Comparison of ENCODE assay signal across 41 cellular contexts in genomic region chr17:10516638-10517037, GRCh38. TPM values are rescaled to one million over a fixed set of nuclear protein-coding genes. Genes with fewer than 3 reads are reported as not detected.
"Had no signal": no experiment of that assay in that cellular context is flagged by ENCODE, and none has a peak within 500 bp of the region (broad histone marks: within the 10 kb centered on the region; RNA-seq: fewer than 3 reads in every experiment).

No MANE protein-coding gene starts in this region.

- H3K27me3 Mint-ChIP-seq: activated CD4-positive, alpha-beta memory T cell treated with anti-CD3 and anti-CD28 coated beads, Interleukin-2, amount 10 ng/mL, durations not matched to agents 7 days and 5 days; activated CD4-positive, alpha-beta T cell treated with anti-CD3 and anti-CD28 coated beads for 36 hours; activated CD4-positive, alpha-beta T cell treated with anti-CD3 and anti-CD28 coated beads, Interleukin-2, amount 10 ng/mL, durations not matched to agents 7 days and 5 days; activated naive CD4-positive, alpha-beta T cell treated with anti-CD3 and anti-CD28 coated beads, Interleukin-2, amount 10 ng/mL, durations not matched to agents 7 days and 5 days; activated naive CD8-positive, alpha-beta T cell had no signal

- ATAC-seq: activated CD4-positive, alpha-beta T cell treated with anti-CD3 and anti-CD28 coated beads for 36 hours; activated CD4-positive, CD25-positive, alpha-beta regulatory T cell treated with anti-CD3 and anti-CD28 coated beads, Interleukin-2, amount 50 U/mL, for 24 hours; activated CD8-positive, alpha-beta memory T cell treated with anti-CD3 and anti-CD28 coated beads, Interleukin-2, amount 10 ng/mL, durations not matched to agents 7 days and 5 days; activated CD8-positive, alpha-beta T cell treated with anti-CD3 and anti-CD28 coated beads, Interleukin-2, amount 10 ng/mL, durations not matched to agents 7 days and 5 days; activated naive CD8-positive, alpha-beta T cell treated with anti-CD3 and anti-CD28 coated beads, Interleukin-2, amount 50 U/mL, for 24 hours; WTC11 had no signal

- H3K27ac Mint-ChIP-seq: activated CD4-positive, alpha-beta memory T cell treated with anti-CD3 and anti-CD28 coated beads, Interleukin-2, amount 10 ng/mL, durations not matched to agents 7 days and 5 days; activated CD4-positive, alpha-beta T cell treated with anti-CD3 and anti-CD28 coated beads for 36 hours; activated CD4-positive, alpha-beta T cell treated with anti-CD3 and anti-CD28 coated beads, Interleukin-2, amount 10 ng/mL, durations not matched to agents 7 days and 5 days; activated CD8-positive, alpha-beta memory T cell treated with anti-CD3 and anti-CD28 coated beads, Interleukin-2, amount 10 ng/mL, durations not matched to agents 7 days and 5 days; activated CD8-positive, alpha-beta T cell treated with anti-CD3 and anti-CD28 coated beads, Interleukin-2, amount 10 ng/mL, durations not matched to agents 7 days and 5 days; activated naive CD4-positive, alpha-beta T cell treated with anti-CD3 and anti-CD28 coated beads, Interleukin-2, amount 10 ng/mL, durations not matched to agents 7 days and 5 days; activated naive CD4-positive, alpha-beta T cell treated with anti-CD3 and anti-CD28 coated beads, Interleukin-2, amount 50 U/mL, for 24 hours; activated naive CD8-positive, alpha-beta T cell; activated naive CD8-positive, alpha-beta T cell treated with anti-CD3 and anti-CD28 coated beads, Interleukin-2, amount 10 ng/mL, durations not matched to agents 7 days and 5 days; activated naive CD8-positive, alpha-beta T cell treated with anti-CD3 and anti-CD28 coated beads, Interleukin-2, amount 50 U/mL, for 24 hours; activated T-cell treated with anti-CD3 and anti-CD28 coated beads, Interleukin-2, amount 50 U/mL, for 24 hours; activated T-helper 2 cell treated with anti-CD3 and anti-CD28 coated beads, Interferon-gamma antibody, Interleukin-2, Interleukin-4, amounts not matched to agents 10 μg/mL and 5 μg/mL and 100 μg/mL, durations not matched to agents 14 hours and 24 hours and 36 hours; brain; T-helper 1 cell treated with Interleukin-12 subunit alpha and Interleukin-12 subunit beta and Interleukin-4 antibody, amounts not matched to agents 30 μg/mL and 1 μg/mL, for 36 hours; T-helper 2 cell treated with Interferon-gamma antibody and Interleukin-4, amounts not matched to agents 5 μg/mL and 100 μg/mL, for 36 hours; WTC11 had no signal

- H3K4me1 ChIP-seq: ascending aorta had no signal

- H3K4me3 Mint-ChIP-seq: activated CD4-positive, alpha-beta memory T cell treated with anti-CD3 and anti-CD28 coated beads, Interleukin-2, amount 10 ng/mL, durations not matched to agents 7 days and 5 days; activated CD4-positive, alpha-beta T cell treated with anti-CD3 and anti-CD28 coated beads for 36 hours; activated CD4-positive, alpha-beta T cell treated with anti-CD3 and anti-CD28 coated beads, Interleukin-2, amount 10 ng/mL, durations not matched to agents 7 days and 5 days; activated CD8-positive, alpha-beta memory T cell treated with anti-CD3 and anti-CD28 coated beads, Interleukin-2, amount 10 ng/mL, durations not matched to agents 7 days and 5 days; activated CD8-positive, alpha-beta T cell treated with anti-CD3 and anti-CD28 coated beads, Interleukin-2, amount 10 ng/mL, durations not matched to agents 7 days and 5 days; activated naive CD4-positive, alpha-beta T cell treated with anti-CD3 and anti-CD28 coated beads, Interleukin-2, amount 10 ng/mL, durations not matched to agents 7 days and 5 days; activated naive CD4-positive, alpha-beta T cell treated with anti-CD3 and anti-CD28 coated beads, Interleukin-2, amount 50 U/mL, for 24 hours; activated naive CD8-positive, alpha-beta T cell; activated naive CD8-positive, alpha-beta T cell treated with anti-CD3 and anti-CD28 coated beads, Interleukin-2, amount 10 ng/mL, durations not matched to agents 7 days and 5 days; activated naive CD8-positive, alpha-beta T cell treated with anti-CD3 and anti-CD28 coated beads, Interleukin-2, amount 50 U/mL, for 24 hours; activated T-cell treated with anti-CD3 and anti-CD28 coated beads, Interleukin-2, amount 50 U/mL, for 24 hours; brain; central memory CD8-positive, alpha-beta T cell; T-helper 1 cell treated with Interleukin-12 subunit alpha and Interleukin-12 subunit beta and Interleukin-4 antibody, amounts not matched to agents 30 μg/mL and 1 μg/mL, for 36 hours; T-helper 2 cell treated with Interferon-gamma antibody and Interleukin-4, amounts not matched to agents 5 μg/mL and 100 μg/mL, for 36 hours; WTC11 had no signal

- H3K9me3 ChIP-seq: ascending aorta had no signal

- H3K4me3 ChIP-seq: ascending aorta, cardiac muscle cell had no signal

- H3K36me3 ChIP-seq: ascending aorta, cardiac muscle cell, WERI-Rb-1 had no signal

- H3K4me1 Mint-ChIP-seq: activated CD4-positive, alpha-beta memory T cell treated with anti-CD3 and anti-CD28 coated beads, Interleukin-2, amount 10 ng/mL, durations not matched to agents 7 days and 5 days; activated CD4-positive, alpha-beta T cell treated with anti-CD3 and anti-CD28 coated beads for 36 hours; activated CD4-positive, alpha-beta T cell treated with anti-CD3 and anti-CD28 coated beads, Interleukin-2, amount 10 ng/mL, durations not matched to agents 7 days and 5 days; activated CD8-positive, alpha-beta memory T cell treated with anti-CD3 and anti-CD28 coated beads, Interleukin-2, amount 10 ng/mL, durations not matched to agents 7 days and 5 days; activated naive CD4-positive, alpha-beta T cell treated with anti-CD3 and anti-CD28 coated beads, Interleukin-2, amount 10 ng/mL, durations not matched to agents 7 days and 5 days; activated naive CD4-positive, alpha-beta T cell treated with anti-CD3 and anti-CD28 coated beads, Interleukin-2, amount 50 U/mL, for 24 hours; activated naive CD8-positive, alpha-beta T cell treated with anti-CD3 and anti-CD28 coated beads, Interleukin-2, amount 10 ng/mL, durations not matched to agents 7 days and 5 days; activated naive CD8-positive, alpha-beta T cell treated with anti-CD3 and anti-CD28 coated beads, Interleukin-2, amount 50 U/mL, for 24 hours; brain; central memory CD8-positive, alpha-beta T cell had no signal

- DNase-seq: activated CD4-positive, alpha-beta memory T cell treated with anti-CD3 and anti-CD28 coated beads, Interleukin-2, amount 10 ng/mL, durations not matched to agents 7 days and 5 days; activated CD4-positive, alpha-beta T cell treated with anti-CD3 and anti-CD28 coated beads for 1 hour; activated CD4-positive, alpha-beta T cell treated with anti-CD3 and anti-CD28 coated beads for 36 hours; activated CD4-positive, alpha-beta T cell treated with anti-CD3 and anti-CD28 coated beads for 48 hours; activated CD4-positive, alpha-beta T cell treated with anti-CD3 and anti-CD28 coated beads, Interleukin-2, amount 10 ng/mL, durations not matched to agents 7 days and 5 days; activated CD4-positive, alpha-beta T cell treated with anti-CD3 and anti-CD28 coated beads, Interleukin-2, amount 50 U/mL, for 48 hours; activated CD4-positive, CD25-positive, alpha-beta regulatory T cell; activated CD8-positive, alpha-beta memory T cell treated with anti-CD3 and anti-CD28 coated beads for 24 hours; activated CD8-positive, alpha-beta memory T cell treated with anti-CD3 and anti-CD28 coated beads, Interleukin-2, amount 10 ng/mL, durations not matched to agents 7 days and 5 days; activated CD8-positive, alpha-beta memory T cell treated with anti-CD3 and anti-CD28 coated beads, Interleukin-2, amount 50 U/mL, for 48 hours; activated CD8-positive, alpha-beta T cell treated with anti-CD3 and anti-CD28 coated beads, Interleukin-2, amount 10 ng/mL, durations not matched to agents 7 days and 5 days; activated effector memory CD4-positive, alpha-beta T cell treated with Interleukin-2 at 50 U/mL for 16 hours; activated gamma-delta T cell; activated naive CD4-positive, alpha-beta T cell treated with anti-CD3 and anti-CD28 coated beads, Interleukin-2, amount 10 ng/mL, durations not matched to agents 7 days and 5 days; activated naive CD4-positive, alpha-beta T cell treated with Interleukin-2 at 50 U/mL for 16 hours; activated naive CD8-positive, alpha-beta T cell treated with anti-CD3 and anti-CD28 coated beads, Interleukin-2, amount 10 ng/mL, durations not matched to agents 7 days and 5 days; activated naive CD8-positive, alpha-beta T cell treated with anti-CD3 and anti-CD28 coated beads, Interleukin-2, amount 50 U/mL, for 24 hours; activated T-cell treated with anti-CD3 and anti-CD28 coated beads, Interleukin-2, amount 50 U/mL, for 24 hours; activated T-cell treated with anti-CD3 and anti-CD28 coated beads, Interleukin-2, amount 50 U/mL, for 48 hours; amygdala; anterior cingulate cortex; caudate nucleus; cerebellar nuclear complex; T-helper 1 cell; T-helper 2 cell; T-helper 9 cell; WERI-Rb-1 had no signal

- H3K27ac ChIP-seq: ascending aorta, cardiac muscle cell, WERI-Rb-1 had no signal

- H3K36me3 Mint-ChIP-seq: activated CD8-positive, alpha-beta memory T cell treated with anti-CD3 and anti-CD28 coated beads, Interleukin-2, amount 10 ng/mL, durations not matched to agents 7 days and 5 days; activated naive CD4-positive, alpha-beta T cell treated with anti-CD3 and anti-CD28 coated beads, Interleukin-2, amount 10 ng/mL, durations not matched to agents 7 days and 5 days; activated naive CD4-positive, alpha-beta T cell treated with anti-CD3 and anti-CD28 coated beads, Interleukin-2, amount 50 U/mL, for 24 hours; activated naive CD8-positive, alpha-beta T cell; activated naive CD8-positive, alpha-beta T cell treated with anti-CD3 and anti-CD28 coated beads, Interleukin-2, amount 10 ng/mL, durations not matched to agents 7 days and 5 days; brain; WTC11 had no signal

- H3K9me3 Mint-ChIP-seq: activated CD4-positive, alpha-beta memory T cell treated with anti-CD3 and anti-CD28 coated beads, Interleukin-2, amount 10 ng/mL, durations not matched to agents 7 days and 5 days; activated CD4-positive, alpha-beta T cell treated with anti-CD3 and anti-CD28 coated beads, Interleukin-2, amount 10 ng/mL, durations not matched to agents 7 days and 5 days; activated naive CD4-positive, alpha-beta T cell treated with anti-CD3 and anti-CD28 coated beads, Interleukin-2, amount 10 ng/mL, durations not matched to agents 7 days and 5 days; activated naive CD4-positive, alpha-beta T cell treated with anti-CD3 and anti-CD28 coated beads, Interleukin-2, amount 50 U/mL, for 24 hours; activated naive CD8-positive, alpha-beta T cell treated with anti-CD3 and anti-CD28 coated beads, Interleukin-2, amount 10 ng/mL, durations not matched to agents 7 days and 5 days; activated naive CD8-positive, alpha-beta T cell treated with anti-CD3 and anti-CD28 coated beads, Interleukin-2, amount 50 U/mL, for 24 hours; activated T-cell treated with anti-CD3 and anti-CD28 coated beads, Interleukin-2, amount 50 U/mL, for 24 hours; activated T-helper 2 cell treated with anti-CD3 and anti-CD28 coated beads, Interferon-gamma antibody, Interleukin-2, Interleukin-4, amounts not matched to agents 10 μg/mL and 5 μg/mL and 100 μg/mL, durations not matched to agents 14 hours and 24 hours and 36 hours; brain; central memory CD8-positive, alpha-beta T cell; T-helper 1 cell treated with Interleukin-12 subunit alpha and Interleukin-12 subunit beta and Interleukin-4 antibody, amounts not matched to agents 30 μg/mL and 1 μg/mL, for 36 hours; T-helper 2 cell treated with Interferon-gamma antibody and Interleukin-4, amounts not matched to agents 5 μg/mL and 100 μg/mL, for 36 hours; WTC11 had no signal

- H3K27me3 ChIP-seq: ascending aorta had no signal

RNA-seq across cellular contexts. Expression of gene MYH1, which starts 1.7 kb away (rescaled TPM):
- total RNA-seq: activated CD4-positive, alpha-beta memory T cell treated with anti-CD3 and anti-CD28 coated beads, Interleukin-2, amount 10 ng/mL, durations not matched to agents 7 days and 5 days; activated CD4-positive, alpha-beta T cell treated with anti-CD3 and anti-CD28 coated beads for 36 hours; activated CD4-positive, alpha-beta T cell treated with anti-CD3 and anti-CD28 coated beads, Interleukin-2, amount 10 ng/mL, durations not matched to agents 7 days and 5 days; activated CD8-positive, alpha-beta memory T cell treated with anti-CD3 and anti-CD28 coated beads, Interleukin-2, amount 10 ng/mL, durations not matched to agents 7 days and 5 days; activated CD8-positive, alpha-beta T cell treated with anti-CD3 and anti-CD28 coated beads, Interleukin-2, amount 10 ng/mL, durations not matched to agents 7 days and 5 days; activated naive CD8-positive, alpha-beta T cell treated with anti-CD3 and anti-CD28 coated beads, Interleukin-2, amount 10 ng/mL, durations not matched to agents 7 days and 5 days; activated T-helper 2 cell treated with anti-CD3 and anti-CD28 coated beads, Interferon-gamma antibody, Interleukin-2, Interleukin-4, amounts not matched to agents 10 μg/mL and 5 μg/mL and 100 μg/mL, durations not matched to agents 14 hours and 24 hours and 36 hours; ascending aorta; bronchial epithelial cell; cardiac muscle cell; chondrocyte; WTC11 had no signal
- polyA plus RNA-seq: cardiac muscle cell had no signal

RNA-seq across cellular contexts. Expression of gene MYH2, which starts 32.8 kb away (rescaled TPM):
- total RNA-seq: activated CD4-positive, alpha-beta memory T cell treated with anti-CD3 and anti-CD28 coated beads, Interleukin-2, amount 10 ng/mL, durations not matched to agents 7 days and 5 days; activated CD4-positive, alpha-beta T cell treated with anti-CD3 and anti-CD28 coated beads for 36 hours; activated CD4-positive, alpha-beta T cell treated with anti-CD3 and anti-CD28 coated beads, Interleukin-2, amount 10 ng/mL, durations not matched to agents 7 days and 5 days; activated CD8-positive, alpha-beta memory T cell treated with anti-CD3 and anti-CD28 coated beads, Interleukin-2, amount 10 ng/mL, durations not matched to agents 7 days and 5 days; activated CD8-positive, alpha-beta T cell treated with anti-CD3 and anti-CD28 coated beads, Interleukin-2, amount 10 ng/mL, durations not matched to agents 7 days and 5 days; activated naive CD8-positive, alpha-beta T cell treated with anti-CD3 and anti-CD28 coated beads, Interleukin-2, amount 10 ng/mL, durations not matched to agents 7 days and 5 days; activated T-helper 2 cell treated with anti-CD3 and anti-CD28 coated beads, Interferon-gamma antibody, Interleukin-2, Interleukin-4, amounts not matched to agents 10 μg/mL and 5 μg/mL and 100 μg/mL, durations not matched to agents 14 hours and 24 hours and 36 hours; ascending aorta; bronchial epithelial cell; cardiac muscle cell; chondrocyte had no signal
- polyA plus RNA-seq: cardiac muscle cell had no signal

RNA-seq across cellular contexts. Expression of gene MYH4, which starts 47.3 kb away (rescaled TPM):
- total RNA-seq: activated CD4-positive, alpha-beta memory T cell treated with anti-CD3 and anti-CD28 coated beads, Interleukin-2, amount 10 ng/mL, durations not matched to agents 7 days and 5 days; activated CD4-positive, alpha-beta T cell treated with anti-CD3 and anti-CD28 coated beads for 36 hours; activated CD4-positive, alpha-beta T cell treated with anti-CD3 and anti-CD28 coated beads, Interleukin-2, amount 10 ng/mL, durations not matched to agents 7 days and 5 days; activated CD8-positive, alpha-beta memory T cell treated with anti-CD3 and anti-CD28 coated beads, Interleukin-2, amount 10 ng/mL, durations not matched to agents 7 days and 5 days; activated CD8-positive, alpha-beta T cell treated with anti-CD3 and anti-CD28 coated beads, Interleukin-2, amount 10 ng/mL, durations not matched to agents 7 days and 5 days; activated naive CD8-positive, alpha-beta T cell treated with anti-CD3 and anti-CD28 coated beads, Interleukin-2, amount 10 ng/mL, durations not matched to agents 7 days and 5 days; activated T-helper 2 cell treated with anti-CD3 and anti-CD28 coated beads, Interferon-gamma antibody, Interleukin-2, Interleukin-4, amounts not matched to agents 10 μg/mL and 5 μg/mL and 100 μg/mL, durations not matched to agents 14 hours and 24 hours and 36 hours; ascending aorta; bronchial epithelial cell; chondrocyte; WTC11 had no signal
- polyA plus RNA-seq: adipose tissue had no signal
